In genomic region chr2:44731505-44731904, GRCh38 we compare ENCODE assay signal across 10 cellular contexts.
DNase-seq lines count a peak whose midpoint lies in the region; ATAC-seq, FAIRE-seq and TF ChIP-seq lines count a peak whose summit lies in the region.
"Had no signal": no experiment of that assay in that cellular context is flagged by ENCODE, and none has a peak within 500 bp of the region (broad histone marks: within the 10 kb centered on the region; RNA-seq: fewer than 3 reads in every experiment).

No MANE protein-coding gene starts in this region.

- no TSS peak for BruUV-seq in GM12878 (replicated peaks; lab: Mats Ljungman, UMichigan)

- SMC1A ChIA-PET in GM12878 (lab: Charles Lee; ENCODE audit: uncharacterized antibody, unreplicated experiment) = interaction anchor here (0.9 to 2.9 kb wide), 15 partner anchors 8 to 250 kb away, joined by 3 to 12 read pairs (median 5); no protein-coding TSS in a partner anchor

- peaks cover 3% of the 10 kb centered on the region for H3K9me3 ChIP-seq in GM12878 (replicated peaks; ENCODE audit: control insufficient read depth, insufficient read depth, low read length)

- no peaks in the 10 kb centered on the region for H3K79me2 ChIP-seq in GM12878 (ENCODE audit: control insufficient read depth, insufficient read depth, low read length)

- DNase-seq in GM12878 (ENCODE audit: low read depth, low spot score) (peak; percentile 58), NCI-H345 (lab: John Stamatoyannopoulos, UW) (no peak), NCI-H2107 treated with DMSO at 0.1 percent for 48 hours (lab: John Stamatoyannopoulos, UW; ENCODE audit: unreplicated experiment) (no peak), COLO829 (ENCODE audit: low spot score) (no peak)
- DNase-seq in stimulated activated CD4-positive, alpha-beta T cell treated with anti-CD3 and anti-CD28 coated beads, Interleukin-12 subunit alpha, Interleukin-12 subunit beta, amount 100 ng/mL, for 4 hours = no peak

- no peak for TF ChIP-seq CTCF in GM12878 (IDR thresholded peaks at IDR 0.05 in 2 of 3, conservative IDR thresholded peaks at IDR 0.05 in 1 of 3; ENCODE audit: control insufficient read depth in 2 of 3, extremely low read depth in 1 of 3, insufficient read depth in 1 of 3, low read depth in 3 of 3, low read length in 3 of 3)

- H3K27me3 ChIP-seq in GM12878 (replicated peaks in 1 of 2; ENCODE audit: control insufficient read depth in 2 of 2, insufficient read depth in 2 of 2, low read length in 1 of 2) = no peaks in the 10 kb centered on the region

- RAD21 ChIA-PET in GM12878 (lab: Charles Lee; ENCODE audit: unreplicated experiment) = interaction anchor here (0.7 to 1.5 kb wide), 8 partner anchors 9 to 134 kb away, joined by 3 to 6 read pairs (median 4); no protein-coding TSS in a partner anchor

- TF ChIP-seq POLR2A in GM12878 (IDR thresholded peaks at IDR 0.05; ENCODE audit: low read depth, low read length) = no peak

- peak overlapping the region; percentile 30; the same call in 1 of the 2 replicates for H3K4me2 ChIP-seq in GM12878 (ENCODE audit: control insufficient read depth, insufficient read depth)

- H3K4me3 ChIP-seq in GM12878 = no peak overlapping the region

- peak; percentile 97 for ATAC-seq in GM18867 (IDR thresholded peaks at IDR 0.05; ENCODE audit: unreplicated experiment)
- ATAC-seq in GM21423 (IDR thresholded peaks at IDR 0.05; ENCODE audit: unreplicated experiment) = peak; percentile 92
- peak; percentile 83 for ATAC-seq in HG03045 (IDR thresholded peaks at IDR 0.05; ENCODE audit: unreplicated experiment)
- ATAC-seq in GM12878 = peak; percentile 99
- ATAC-seq: esophagus mucosa had no signal

- in situ Hi-C loops in GM12878 (cut with MboI) = no loop called here

- CTCF ChIA-PET in GM12878 (lab: Yijun Ruan, JAX) = interaction anchor here (0.5 to 1.9 kb wide), 10 partner anchors 13 to 355 kb away, joined by 3 to 7 read pairs (median 3); no protein-coding TSS in a partner anchor

- FAIRE-seq in GM12878 (lab: Jason Lieb, UNC) = peak; percentile 82
- FAIRE-seq: bronchial epithelial cell had no signal

- TF ChIP-seq RAD21 in GM12878 (IDR thresholded peaks at IDR 0.05; ENCODE audit: insufficient read depth, low read depth, low read length) = no peak

- peaks cover 20% of the 10 kb centered on the region for H3K4me1 ChIP-seq in GM12878 (ENCODE audit: control insufficient read depth, insufficient read depth, low read length)

- 0% methylated on average over 1 of the region's 1 CpG for WGBS in GM12878 (ENCODE audit: insufficient coverage, insufficient replicate concordance, low lambda C conversion rate, missing lambda C conversion rate)

- no peak overlapping the region for H2AFZ ChIP-seq in GM12878 (ENCODE audit: control insufficient read depth, low read depth, low read length)

- TF ChIP-seq EP300 in GM12878 (IDR thresholded peaks at IDR 0.05; ENCODE audit: borderline replicate concordance in 1 of 2, control insufficient read depth in 1 of 2, low read depth in 2 of 2, low read length in 2 of 2) = peak; percentile 80 to 94

- H3K36me3 ChIP-seq in GM12878 (ENCODE audit: control insufficient read depth in 2 of 2, insufficient read depth in 2 of 2, low read length in 1 of 2) = no peaks in the 10 kb centered on the region

- no peaks in the 10 kb centered on the region for H4K20me1 ChIP-seq in GM12878 (ENCODE audit: control insufficient read depth, insufficient read depth)

- H3K27ac ChIP-seq in GM12878 (ENCODE audit: control insufficient read depth, insufficient read depth) = no peak overlapping the region; the same call in 1 of the 2 replicates

- intact Hi-C loops in GM12878 (cut with micrococcal nuclease; ENCODE audit: unreplicated experiment) = loop anchor here (2.0 to 5.0 kb wide), 2 partner anchors 47 to 101 kb away; no protein-coding TSS in a partner anchor

- no peak overlapping the region for H3K9ac ChIP-seq in GM12878 (ENCODE audit: control insufficient read depth, insufficient read depth, low read length)

- POLR2A ChIA-PET in GM12878 (lab: Charles Lee) = interaction anchor here (0.7 to 1.5 kb wide), 2 partner anchors 20 to 47 kb away, joined by 3 to 4 read pairs; no protein-coding TSS in a partner anchor

TF ChIP-seq in GM12878, 131 proteins besides CTCF, POLR2A, EP300 and RAD21 (continues in another document):
- TF ChIP-seq MLLT1 (IDR thresholded peaks at IDR 0.05) (peak; percentile 60; the same call in 1 of the 2 replicates), CREB1 (IDR thresholded peaks at IDR 0.05; ENCODE audit: low read depth) (peak; percentile 63; the same call in 1 of the 2 replicates), SPI1 (IDR thresholded peaks at IDR 0.05; ENCODE audit: borderline replicate concordance, insufficient read depth, low read depth, low read length) (peak; percentile 84), BACH1 (IDR thresholded peaks at IDR 0.05; ENCODE audit: borderline replicate concordance) (peak; percentile 27; the same call in 1 of the 2 replicates), NFIC (IDR thresholded peaks at IDR 0.05; ENCODE audit: low read depth, low read length) (peak; percentile 73; the same call in 1 of the 2 replicates), SKIL (IDR thresholded peaks at IDR 0.05; ENCODE audit: low read depth, poor library complexity, severe bottlenecking) (peak; percentile 82), JUNB (IDR thresholded peaks at IDR 0.05) (peak; percentile 81), NBN (IDR thresholded peaks at IDR 0.05) (peak; percentile 53; the same call in 1 of the 2 replicates), RB1 (IDR thresholded peaks at IDR 0.05; ENCODE audit: borderline replicate concordance) (no peak), ZBTB33 (IDR thresholded peaks at IDR 0.05) (no peak), IRF4 (IDR thresholded peaks at IDR 0.05; ENCODE audit: low read depth, low read length) (0 out of 2 replicates have a peak, but pooled peaks have one; percentile 48), BCL11A (IDR thresholded peaks at IDR 0.05; ENCODE audit: low read depth, low read length) (peak; percentile 62; the same call in 1 of the 2 replicates), ZNF217 (IDR thresholded peaks at IDR 0.05) (peak; percentile 92; the same call in 1 of the 2 replicates), CEBPB (IDR thresholded peaks at IDR 0.05; ENCODE audit: borderline replicate concordance in 1 of 2, low read depth in 2 of 2, low read length in 2 of 2) (peak in 1 of 2 experiments; percentile 70; a peak in 2 of 4 replicates), RBBP5 (conservative IDR thresholded peaks at IDR 0.05) (no peak), PAX8 (IDR thresholded peaks at IDR 0.05) (no peak), MTA3 (IDR thresholded peaks at IDR 0.05; ENCODE audit: borderline replicate concordance, low read length) (no peak), MYC (IDR thresholded peaks at IDR 0.05; ENCODE audit: insufficient read depth, insufficient read length, insufficient replicate concordance, low read length, severe bottlenecking) (no peak), ATF7 (IDR thresholded peaks at IDR 0.05; ENCODE audit: low read depth) (peak; percentile 79), ZBED1 (IDR thresholded peaks at IDR 0.05; ENCODE audit: borderline replicate concordance) (no peak), FOXM1 (IDR thresholded peaks at IDR 0.05; ENCODE audit: low read depth, low read length) (no peak)
